Comparison of ENCODE assay signal across 34 cellular contexts in genomic region chr2:43437363-43437762, GRCh38.
"Had no signal": no experiment of that assay in that cellular context is flagged by ENCODE, and none has a peak within 500 bp of the region (broad histone marks: within the 10 kb centered on the region; RNA-seq: fewer than 3 reads in every experiment).

No MANE protein-coding gene starts in this region.

- H3K27ac Mint-ChIP-seq: activated B cell treated with CpG ODN at 0.5 μM for 24 hours; activated CD4-positive, alpha-beta memory T cell treated with anti-CD3 and anti-CD28 coated beads for 36 hours; activated CD4-positive, alpha-beta T cell treated with anti-CD3 and anti-CD28 coated beads for 36 hours; activated CD4-positive, alpha-beta T cell treated with anti-CD3 and anti-CD28 coated beads, Interleukin-2, amount 10 ng/mL, durations not matched to agents 24 days and 14 days; activated CD8-positive, alpha-beta memory T cell treated with anti-CD3 and anti-CD28 coated beads, Interleukin-2, amount 10 ng/mL, durations not matched to agents 7 days and 5 days; activated CD8-positive, alpha-beta T cell treated with anti-CD3 and anti-CD28 coated beads, Interleukin-2, amount 10 ng/mL, durations not matched to agents 7 days and 5 days; activated naive CD4-positive, alpha-beta T cell treated with anti-CD3 and anti-CD28 coated beads, Interleukin-2, amount 10 ng/mL, durations not matched to agents 7 days and 5 days; activated naive CD4-positive, alpha-beta T cell treated with anti-CD3 and anti-CD28 coated beads, Interleukin-2, amount 50 U/mL, for 72 hours; activated naive CD8-positive, alpha-beta T cell treated with anti-CD3 and anti-CD28 coated beads, Interleukin-2, amount 10 ng/mL, durations not matched to agents 7 days and 5 days; endodermal cell; T-helper 17 cell; T-helper 2 cell treated with Interferon-gamma antibody and Interleukin-4, amounts not matched to agents 5 μg/mL and 100 μg/mL, for 36 hours had no signal

- H3K9me3 ChIP-seq: ascending aorta, breast epithelium, colonic mucosa, gastroesophageal sphincter, heart right ventricle had no signal

- H3K27me3 Mint-ChIP-seq: activated B cell treated with CpG ODN at 0.5 μM for 24 hours; activated CD4-positive, alpha-beta memory T cell treated with anti-CD3 and anti-CD28 coated beads for 36 hours; activated CD4-positive, alpha-beta T cell treated with anti-CD3 and anti-CD28 coated beads for 36 hours; activated CD4-positive, alpha-beta T cell treated with anti-CD3 and anti-CD28 coated beads, Interleukin-2, amount 10 ng/mL, durations not matched to agents 24 days and 14 days; activated CD8-positive, alpha-beta memory T cell treated with anti-CD3 and anti-CD28 coated beads, Interleukin-2, amount 10 ng/mL, durations not matched to agents 7 days and 5 days; activated naive CD4-positive, alpha-beta T cell treated with anti-CD3 and anti-CD28 coated beads, Interleukin-2, amount 10 ng/mL, durations not matched to agents 7 days and 5 days; activated naive CD8-positive, alpha-beta T cell treated with anti-CD3 and anti-CD28 coated beads, Interleukin-2, amount 10 ng/mL, durations not matched to agents 7 days and 5 days; brain; T-helper 17 cell had no signal

- H3K4me3 Mint-ChIP-seq: activated B cell treated with CpG ODN at 0.5 μM for 24 hours; activated CD4-positive, alpha-beta memory T cell treated with anti-CD3 and anti-CD28 coated beads for 36 hours; activated CD4-positive, alpha-beta T cell treated with anti-CD3 and anti-CD28 coated beads for 36 hours; activated CD4-positive, alpha-beta T cell treated with anti-CD3 and anti-CD28 coated beads, Interleukin-2, amount 10 ng/mL, durations not matched to agents 24 days and 14 days; activated CD8-positive, alpha-beta memory T cell treated with anti-CD3 and anti-CD28 coated beads, Interleukin-2, amount 10 ng/mL, durations not matched to agents 7 days and 5 days; activated CD8-positive, alpha-beta T cell treated with anti-CD3 and anti-CD28 coated beads, Interleukin-2, amount 10 ng/mL, durations not matched to agents 7 days and 5 days; activated naive CD4-positive, alpha-beta T cell treated with anti-CD3 and anti-CD28 coated beads, Interleukin-2, amount 10 ng/mL, durations not matched to agents 7 days and 5 days; activated naive CD8-positive, alpha-beta T cell treated with anti-CD3 and anti-CD28 coated beads, Interleukin-2, amount 10 ng/mL, durations not matched to agents 7 days and 5 days; brain; endodermal cell; T-helper 17 cell; T-helper 2 cell treated with Interferon-gamma antibody and Interleukin-4, amounts not matched to agents 5 μg/mL and 100 μg/mL, for 36 hours had no signal

- H3K4me3 ChIP-seq: ascending aorta, breast epithelium, cardiac muscle cell, colonic mucosa, dorsolateral prefrontal cortex, gastroesophageal sphincter, heart right ventricle had no signal

- H3K9me3 Mint-ChIP-seq: activated B cell treated with CpG ODN at 0.5 μM for 24 hours; activated CD4-positive, alpha-beta memory T cell treated with anti-CD3 and anti-CD28 coated beads for 36 hours; activated CD4-positive, alpha-beta T cell treated with anti-CD3 and anti-CD28 coated beads, Interleukin-2, amount 10 ng/mL, durations not matched to agents 24 days and 14 days; activated naive CD4-positive, alpha-beta T cell treated with anti-CD3 and anti-CD28 coated beads, Interleukin-2, amount 10 ng/mL, durations not matched to agents 7 days and 5 days; activated naive CD4-positive, alpha-beta T cell treated with anti-CD3 and anti-CD28 coated beads, Interleukin-2, amount 50 U/mL, for 72 hours; activated naive CD8-positive, alpha-beta T cell treated with anti-CD3 and anti-CD28 coated beads, Interleukin-2, amount 10 ng/mL, durations not matched to agents 7 days and 5 days; endodermal cell; T-helper 2 cell treated with Interferon-gamma antibody and Interleukin-4, amounts not matched to agents 5 μg/mL and 100 μg/mL, for 36 hours had no signal

- H3K27ac ChIP-seq: ascending aorta, breast epithelium, cardiac muscle cell, colonic mucosa, dorsolateral prefrontal cortex, gastroesophageal sphincter, heart right ventricle, WERI-Rb-1 had no signal

- H3K27me3 ChIP-seq: ascending aorta, breast epithelium, cardiac muscle cell, colonic mucosa, dorsolateral prefrontal cortex, gastroesophageal sphincter, heart right ventricle had no signal

- H3K4me1 Mint-ChIP-seq: activated B cell treated with CpG ODN at 0.5 μM for 24 hours; activated CD4-positive, alpha-beta T cell treated with anti-CD3 and anti-CD28 coated beads for 36 hours; activated naive CD4-positive, alpha-beta T cell treated with anti-CD3 and anti-CD28 coated beads, Interleukin-2, amount 10 ng/mL, durations not matched to agents 7 days and 5 days; brain had no signal

- DNase-seq: activated B cell treated with CpG ODN at 0.5 μM for 24 hours; activated CD4-positive, alpha-beta memory T cell treated with anti-CD3 and anti-CD28 coated beads for 36 hours; activated CD4-positive, alpha-beta T cell treated with anti-CD3 and anti-CD28 coated beads for 36 hours; activated CD4-positive, alpha-beta T cell treated with anti-CD3 and anti-CD28 coated beads, Interleukin-2, amount 10 ng/mL, durations not matched to agents 24 days and 14 days; activated CD4-positive, CD25-positive, alpha-beta regulatory T cell treated with anti-CD3 and anti-CD28 coated beads, Interleukin-2, amount 50 U/mL, for 72 hours; activated CD8-positive, alpha-beta memory T cell treated with anti-CD3 and anti-CD28 coated beads, Interleukin-2, amount 10 ng/mL, durations not matched to agents 7 days and 5 days; activated CD8-positive, alpha-beta memory T cell treated with anti-CD3 and anti-CD28 coated beads, Interleukin-2, amount 50 U/mL, for 4 hours; activated CD8-positive, alpha-beta T cell treated with anti-CD3 and anti-CD28 coated beads, Interleukin-2, amount 10 ng/mL, durations not matched to agents 7 days and 5 days; activated gamma-delta T cell; activated naive CD4-positive, alpha-beta T cell; activated naive CD4-positive, alpha-beta T cell treated with anti-CD3 and anti-CD28 coated beads, Interleukin-2, amount 10 ng/mL, durations not matched to agents 7 days and 5 days; activated naive CD8-positive, alpha-beta T cell treated with anti-CD3 and anti-CD28 coated beads, Interleukin-2, amount 10 ng/mL, durations not matched to agents 7 days and 5 days; activated T-cell treated with anti-CD3 and anti-CD28 coated beads, Interleukin-2, amount 50 U/mL, for 1 hour; activated T-cell treated with anti-CD3 and anti-CD28 coated beads, Interleukin-2, amount 50 U/mL, for 48 hours; central memory CD4-positive, alpha-beta T cell; cerebellar nuclear complex; colonic mucosa; dorsolateral prefrontal cortex; effector memory CD4-positive, alpha-beta T cell; endodermal cell; foreskin melanocyte; heart right ventricle; T-helper 1 cell; T-helper 17 cell; T1000; WERI-Rb-1 had no signal

- H3K36me3 ChIP-seq: ascending aorta, breast epithelium, cardiac muscle cell, colonic mucosa, gastroesophageal sphincter had no signal

- H3K4me1 ChIP-seq: ascending aorta, breast epithelium, heart right ventricle had no signal

- ATAC-seq: activated CD4-positive, alpha-beta T cell treated with anti-CD3 and anti-CD28 coated beads for 36 hours; activated CD8-positive, alpha-beta memory T cell treated with anti-CD3 and anti-CD28 coated beads, Interleukin-2, amount 10 ng/mL, durations not matched to agents 7 days and 5 days; activated CD8-positive, alpha-beta T cell treated with anti-CD3 and anti-CD28 coated beads, Interleukin-2, amount 10 ng/mL, durations not matched to agents 7 days and 5 days; activated naive CD4-positive, alpha-beta T cell treated with anti-CD3 and anti-CD28 coated beads, Interleukin-2, amount 50 U/mL, for 72 hours; esophagus mucosa; gastroesophageal sphincter; heart right ventricle; T-helper 17 cell had no signal
